ENCODE assay signal across 8 cellular contexts in genomic region chr1:230109871-230110667, GRCh38. TPM values are rescaled to one million over a fixed set of nuclear protein-coding genes. Genes with fewer than 3 reads are reported as not detected.
DNase-seq lines count a peak whose midpoint lies in the region; ATAC-seq and TF ChIP-seq lines count a peak whose summit lies in the region.

No MANE protein-coding gene starts in this region.

- no peaks in the 10 kb centered on the region for H3K9me2 ChIP-seq in PC-3 (replicated peaks; ENCODE audit: low read length)

- H3K27me3 ChIP-seq in esophagus muscularis mucosa = no peaks in the 10 kb centered on the region
- no peaks in the 10 kb centered on the region for H3K27me3 ChIP-seq in PC-3 (ENCODE audit: low read length)

- H3K4me3 Mint-ChIP-seq in stimulated activated naive B cell treated with anti-CD40 and anti-IgM and Interleukin-4, amounts not matched to agents 10 μg/mL and 1 μg/mL and 100 μg/mL, for 72 hours = peak overlapping the region; percentile 39 to 71

- H3K9ac ChIP-seq in PC-3 (ENCODE audit: low read length) = no peak overlapping the region

- no peak overlapping the region for H3K4me3 ChIP-seq in esophagus muscularis mucosa
- no peak overlapping the region for H3K4me3 ChIP-seq in PC-3 (ENCODE audit: low read length)

- H3F3A ChIP-seq in PC-3 (ENCODE audit: low read length, unreplicated experiment) = peaks cover 13% of the 10 kb centered on the region

- H3K27ac ChIP-seq in esophagus muscularis mucosa (replicated peaks in 1 of 4) (peak overlapping the region in 3 of 4 donors; percentile 7 to 14 (median 11)), PC-3 (ENCODE audit: low read length) (no peak overlapping the region)

- no peak overlapping the region for H2AFZ ChIP-seq in PC-3 (ENCODE audit: low read length)

- BruUV-seq in PC-3 (replicated peaks; lab: Mats Ljungman, UMichigan) = no TSS peak

- 73% methylated on average over 11 of the region's 11 CpGs for WGBS in esophagus muscularis mucosa

- H3K4me1 Mint-ChIP-seq in stimulated activated naive B cell treated with anti-CD40 and anti-IgM and Interleukin-4, amounts not matched to agents 10 μg/mL and 1 μg/mL and 100 μg/mL, for 72 hours = peaks cover 67 to 90% of the 10 kb centered on the region in 2 donors

- DNase-seq in NK-92 treated with Interleukin-12 subunit alpha and Interleukin-12 subunit beta, amount 100 ng/mL, for 24 hours (lab: John Stamatoyannopoulos, UW) = peak; percentile 9
- DNase-seq in NK-92 (lab: John Stamatoyannopoulos, UW; ENCODE audit: unreplicated experiment) (no peak), esophagus muscularis mucosa (ENCODE audit: extremely low spot score) (no peak), PC-3 (no peak), NCI-H1105 (lab: John Stamatoyannopoulos, UW) (no peak)
- DNase-seq in activated CD4-positive, CD25-positive, alpha-beta regulatory T cell treated with anti-CD3 and anti-CD28 coated beads, Interleukin-2, amount 50 U/mL, for 16 hours (ENCODE audit: low read depth, low spot score) = peak; percentile 42
- peak; percentile 92 for DNase-seq in stimulated activated naive B cell treated with anti-CD40 and anti-IgM and Interleukin-4, amounts not matched to agents 10 μg/mL and 1 μg/mL and 100 μg/mL, for 72 hours

- H3K4me1 ChIP-seq in esophagus muscularis mucosa = peaks cover 27 to 95% (median 89%) of the 10 kb centered on the region in 4 donors
- H3K4me1 ChIP-seq in PC-3 (ENCODE audit: insufficient read depth, low read length) = peaks cover 59% of the 10 kb centered on the region

- no peaks in the 10 kb centered on the region; the same call in 1 of the 2 replicates for H4K20me1 ChIP-seq in PC-3 (ENCODE audit: low read length)

- intact Hi-C loops in esophagus muscularis mucosa (cut with DNase I) (loop anchor here (5.0 kb wide), 2 partner anchors 43 to 82 kb away; partner anchors contain the start of gene GALNT2), PC-3 (cut with micrococcal nuclease) (loop anchor here (10.0 kb wide), 1 partner anchor 195 kb away; no protein-coding TSS in a partner anchor)

- H3K27me3 Mint-ChIP-seq in stimulated activated naive B cell treated with anti-CD40 and anti-IgM and Interleukin-4, amounts not matched to agents 10 μg/mL and 1 μg/mL and 100 μg/mL, for 72 hours = no peaks in the 10 kb centered on the region

- no peak overlapping the region for H3K4me2 ChIP-seq in PC-3 (ENCODE audit: low read length)

- H3K79me2 ChIP-seq in PC-3 (ENCODE audit: low read length) = peaks cover 91% of the 10 kb centered on the region

- TF ChIP-seq CTCF in esophagus muscularis mucosa (IDR thresholded peaks at IDR 0.05) (no peak), PC-3 (conservative IDR thresholded peaks at IDR 0.05; ENCODE audit: low read depth, low read length) (no peak)

- peaks cover 33 to 39% of the 10 kb centered on the region in 2 donors for H3K36me3 Mint-ChIP-seq in stimulated activated naive B cell treated with anti-CD40 and anti-IgM and Interleukin-4, amounts not matched to agents 10 μg/mL and 1 μg/mL and 100 μg/mL, for 72 hours

- POLR2A ChIA-PET in PC-3 (lab: Charles Lee; ENCODE audit: unreplicated experiment) = interaction anchor here (0.6 to 0.7 kb wide), 3 partner anchors 76 to 554 kb away, joined by 3 to 8 read pairs (median 4); no protein-coding TSS in a partner anchor

- H3K9me3 ChIP-seq in esophagus muscularis mucosa (no peaks in the 10 kb centered on the region), PC-3 (ENCODE audit: low read length) (no peaks in the 10 kb centered on the region)

- CTCF ChIA-PET in PC-3 (lab: Charles Lee) = no interaction called here

- peak overlapping the region; percentile 91 for H3K27ac Mint-ChIP-seq in stimulated activated naive B cell treated with anti-CD40 and anti-IgM and Interleukin-4, amounts not matched to agents 10 μg/mL and 1 μg/mL and 100 μg/mL, for 72 hours

- peaks cover 0 to 9% (median 2%) of the 10 kb centered on the region in 4 donors for H3K36me3 ChIP-seq in esophagus muscularis mucosa
- peaks cover 15% of the 10 kb centered on the region for H3K36me3 ChIP-seq in PC-3 (ENCODE audit: low read depth, low read length)

- ATAC-seq in HG03045 (IDR thresholded peaks at IDR 0.05; ENCODE audit: unreplicated experiment) (peak; percentile 89), PC-3 (no peak)
- ATAC-seq in stimulated activated naive B cell treated with anti-CD40 and anti-IgM and Interleukin-4, amounts not matched to agents 10 μg/mL and 1 μg/mL and 100 μg/mL, for 72 hours (replicated peaks) = peak; percentile 90

- TF ChIP-seq POLR2A in esophagus muscularis mucosa (IDR thresholded peaks at IDR 0.05; ENCODE audit: low read depth) = no peak

- no peaks in the 10 kb centered on the region for H3K9me3 Mint-ChIP-seq in stimulated activated naive B cell treated with anti-CD40 and anti-IgM and Interleukin-4, amounts not matched to agents 10 μg/mL and 1 μg/mL and 100 μg/mL, for 72 hours

- TF ChIP-seq EP300 in esophagus muscularis mucosa (IDR thresholded peaks at IDR 0.05) = no peak

RNA-seq across cellular contexts. Expression of gene GALNT2, which starts 43.0 kb away (rescaled TPM):
- 100 to 1,000 TPM in 3 of 4 donors, 10 to 100 TPM in 1; 89.6 to 145 (median 129) TPM for total RNA-seq in esophagus muscularis mucosa
- 182 and 193 TPM in 2 replicates for total RNA-seq in PC-3 (2014; rRNA removed)

Comparison
In these comparisons a context has a peak if more than half of its experiments do, and no peak if none do; other contexts are left out.
1. DNase-seq: peak in NK-92 treated with Interleukin-12 subunit alpha and Interleukin-12 subunit beta, amount 100 ng/mL, for 24 hours (single experiment), activated CD4-positive, CD25-positive, alpha-beta regulatory T cell treated with anti-CD3 and anti-CD28 coated beads, Interleukin-2, amount 50 U/mL, for 16 hours (single experiment) and stimulated activated naive B cell treated with anti-CD40 and anti-IgM and Interleukin-4, amounts not matched to agents 10 μg/mL and 1 μg/mL and 100 μg/mL, for 72 hours (single experiment); none in NK-92 (single experiment), esophagus muscularis mucosa (single experiment), PC-3 (single experiment) and NCI-H1105 (single experiment).